In the genomic region with DNA sequence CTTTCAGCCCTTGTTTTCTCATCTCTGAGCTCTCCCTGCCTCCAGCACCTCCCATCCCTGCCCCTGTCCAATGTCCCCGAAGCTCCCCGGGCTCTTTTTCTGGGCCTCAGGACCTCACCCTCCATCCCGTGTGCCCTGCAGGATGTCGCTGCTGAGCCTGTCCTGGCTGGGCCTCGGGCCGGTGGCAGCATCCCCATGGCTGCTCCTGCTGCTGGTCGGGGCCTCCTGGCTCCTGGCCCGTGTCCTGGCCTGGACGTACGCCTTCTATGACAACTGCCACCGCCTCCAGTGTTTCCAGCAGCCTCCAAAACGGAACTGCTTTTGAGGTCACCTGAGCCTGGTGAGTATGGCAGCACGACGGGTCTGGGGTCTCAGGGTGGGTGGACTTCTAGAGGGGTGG, we compare ENCODE assay signal across 32 cellular contexts. TPM values are rescaled to one million over a fixed set of nuclear protein-coding genes. Genes with fewer than 3 reads are reported as not detected.
"Had no signal": no experiment of that assay in that cellular context is flagged by ENCODE, and none has a peak within 500 bp of the region (broad histone marks: within the 10 kb centered on the region; RNA-seq: fewer than 3 reads in every experiment).

No MANE protein-coding gene starts in this region.

- H3K36me3 Mint-ChIP-seq: activated naive CD8-positive, alpha-beta T cell treated with anti-CD3 and anti-CD28 coated beads, Interleukin-2, amount 10 ng/mL, durations not matched to agents 7 days and 5 days; brain; stimulated activated memory B cell treated with anti-CD40 and anti-IgM and Interleukin-4, amounts not matched to agents 10 μg/mL and 1 μg/mL and 100 μg/mL, for 72 hours had no signal

- H3K36me3 ChIP-seq: ascending aorta, gastrocnemius medialis, left lung, neutrophil, prostate gland, upper lobe of left lung had no signal

- H3K27ac ChIP-seq: ascending aorta, gastrocnemius medialis, left lung, neutrophil, prostate gland, upper lobe of left lung had no signal

- H3K9me3 Mint-ChIP-seq: activated naive CD4-positive, alpha-beta T cell treated with anti-CD3 and anti-CD28 coated beads for 36 hours; activated naive CD8-positive, alpha-beta T cell treated with anti-CD3 and anti-CD28 coated beads, Interleukin-2, amount 10 ng/mL, durations not matched to agents 7 days and 5 days; activated T-cell treated with anti-CD3 and anti-CD28 coated beads, Interleukin-2, amount 50 U/mL, for 72 hours; effector memory CD8-positive, alpha-beta T cell; stimulated activated memory B cell treated with anti-CD40 and anti-IgM and Interleukin-4, amounts not matched to agents 10 μg/mL and 1 μg/mL and 100 μg/mL, for 72 hours; stimulated activated naive CD8-positive, alpha-beta T cell treated with anti-CD3 and anti-CD28 coated beads, Interleukin-15, amount 100 ng/mL, for 72 hours; T-helper 2 cell treated with Interferon-gamma antibody and Interleukin-4, amounts not matched to agents 5 μg/mL and 100 μg/mL, for 36 hours had no signal

- H3K27me3 ChIP-seq: ascending aorta, upper lobe of left lung had no signal

- H3K4me3 ChIP-seq: ascending aorta, gastrocnemius medialis, left lung, lung, prostate gland, upper lobe of left lung had no signal

- H3K4me3 Mint-ChIP-seq: activated CD4-positive, alpha-beta T cell treated with anti-CD3 and anti-CD28 coated beads for 36 hours; activated naive CD4-positive, alpha-beta T cell treated with anti-CD3 and anti-CD28 coated beads for 36 hours; activated naive CD8-positive, alpha-beta T cell treated with anti-CD3 and anti-CD28 coated beads, Interleukin-2, amount 10 ng/mL, durations not matched to agents 7 days and 5 days; activated T-cell treated with anti-CD3 and anti-CD28 coated beads, Interleukin-2, amount 50 U/mL, for 72 hours; brain; effector memory CD8-positive, alpha-beta T cell; nephron; stimulated activated memory B cell treated with anti-CD40 and anti-IgM and Interleukin-4, amounts not matched to agents 10 μg/mL and 1 μg/mL and 100 μg/mL, for 72 hours; stimulated activated naive CD8-positive, alpha-beta T cell treated with anti-CD3 and anti-CD28 coated beads, Interleukin-15, amount 100 ng/mL, for 72 hours; T-helper 2 cell treated with Interferon-gamma antibody and Interleukin-4, amounts not matched to agents 5 μg/mL and 100 μg/mL, for 36 hours had no signal

- H3K4me1 Mint-ChIP-seq: activated CD4-positive, alpha-beta T cell treated with anti-CD3 and anti-CD28 coated beads for 36 hours; activated naive CD8-positive, alpha-beta T cell treated with anti-CD3 and anti-CD28 coated beads, Interleukin-2, amount 10 ng/mL, durations not matched to agents 7 days and 5 days; nephron; stimulated activated memory B cell treated with anti-CD40 and anti-IgM and Interleukin-4, amounts not matched to agents 10 μg/mL and 1 μg/mL and 100 μg/mL, for 72 hours; stimulated activated naive CD8-positive, alpha-beta T cell treated with anti-CD3 and anti-CD28 coated beads, Interleukin-15, amount 100 ng/mL, for 72 hours had no signal

- H3K27ac Mint-ChIP-seq: activated CD4-positive, alpha-beta T cell treated with anti-CD3 and anti-CD28 coated beads for 36 hours; activated naive CD4-positive, alpha-beta T cell treated with anti-CD3 and anti-CD28 coated beads for 36 hours; activated naive CD8-positive, alpha-beta T cell treated with anti-CD3 and anti-CD28 coated beads, Interleukin-2, amount 10 ng/mL, durations not matched to agents 7 days and 5 days; activated T-cell treated with anti-CD3 and anti-CD28 coated beads, Interleukin-2, amount 50 U/mL, for 72 hours; brain; effector memory CD8-positive, alpha-beta T cell; nephron; stimulated activated memory B cell treated with anti-CD40 and anti-IgM and Interleukin-4, amounts not matched to agents 10 μg/mL and 1 μg/mL and 100 μg/mL, for 72 hours; T-helper 2 cell treated with Interferon-gamma antibody and Interleukin-4, amounts not matched to agents 5 μg/mL and 100 μg/mL, for 36 hours had no signal

- ATAC-seq: activated CD4-positive, alpha-beta T cell treated with anti-CD3 and anti-CD28 coated beads for 36 hours; activated T-cell treated with anti-CD3 and anti-CD28 coated beads, Interleukin-2, amount 50 U/mL, for 72 hours; effector memory CD8-positive, alpha-beta T cell; gastrocnemius medialis; stimulated activated memory B cell treated with anti-CD40 and anti-IgM and Interleukin-4, amounts not matched to agents 10 μg/mL and 1 μg/mL and 100 μg/mL, for 72 hours; stimulated activated naive CD8-positive, alpha-beta T cell treated with anti-CD3 and anti-CD28 coated beads, Interleukin-15, amount 100 ng/mL, for 72 hours had no signal

- H3K9me3 ChIP-seq: ascending aorta, gastrocnemius medialis, left lung, neutrophil, prostate gland, upper lobe of left lung had no signal

- DNase-seq: activated CD4-positive, alpha-beta T cell treated with anti-CD3 and anti-CD28 coated beads for 36 hours; activated CD4-positive, alpha-beta T cell treated with anti-CD3 and anti-CD28 coated beads, Interleukin-2, amount 50 U/mL, for 4 hours; activated CD4-positive, CD25-positive, alpha-beta regulatory T cell; activated naive CD4-positive, alpha-beta T cell treated with anti-CD3 and anti-CD28 coated beads for 36 hours; activated naive CD8-positive, alpha-beta T cell treated with anti-CD3 and anti-CD28 coated beads, Interleukin-2, amount 10 ng/mL, durations not matched to agents 7 days and 5 days; activated T-cell treated with anti-CD3 and anti-CD28 coated beads for 4 hours; activated T-cell treated with anti-CD3 and anti-CD28 coated beads, Interleukin-2, amount 50 U/mL, for 72 hours; cortex of kidney; effector memory CD8-positive, alpha-beta T cell; gastrocnemius medialis; glutamatergic neuron; retina; stimulated activated CD4-positive, alpha-beta T cell treated with anti-CD3 and anti-CD28 coated beads, Interleukin-1b, Interleukin-23, amount 100 ng/mL, for 48 hours; stimulated activated CD4-positive, alpha-beta T cell treated with anti-CD3 and anti-CD28 coated beads, Interleukin-4, amount 100 ng/mL, for 4 hours; stimulated activated CD8-positive, alpha-beta memory T cell treated with anti-CD3 and anti-CD28 coated beads, Interleukin-4, amount 100 ng/mL, for 48 hours; stimulated activated naive CD8-positive, alpha-beta T cell treated with anti-CD3 and anti-CD28 coated beads, Interleukin-15, amount 100 ng/mL, for 72 hours had no signal

- H3K4me1 ChIP-seq: ascending aorta, gastrocnemius medialis, left lung had no signal

RNA-seq across cellular contexts. Expression of a gene that starts 51.1 kb away (rescaled TPM):
- total RNA-seq: activated CD4-positive, alpha-beta T cell treated with anti-CD3 and anti-CD28 coated beads for 36 hours; activated naive CD4-positive, alpha-beta T cell treated with anti-CD3 and anti-CD28 coated beads for 36 hours; activated naive CD8-positive, alpha-beta T cell treated with anti-CD3 and anti-CD28 coated beads, Interleukin-2, amount 10 ng/mL, durations not matched to agents 7 days and 5 days; activated T-cell treated with anti-CD3 and anti-CD28 coated beads, Interleukin-2, amount 50 U/mL, for 72 hours; ascending aorta; cardiac septum; chondrocyte; gastrocnemius medialis; left lung; lung; mesenteric fat pad; osteocyte; sciatic nerve; upper lobe of left lung had no signal
- polyA plus RNA-seq: lung, small intestine had no signal

RNA-seq across cellular contexts. Expression of a gene that starts 55.6 kb away (rescaled TPM):
- total RNA-seq: ascending aorta, cardiac septum, chondrocyte, mesenteric fat pad, osteocyte, sciatic nerve had no signal
